8 cellular contexts compared by ENCODE assay signal in the genomic region with DNA sequence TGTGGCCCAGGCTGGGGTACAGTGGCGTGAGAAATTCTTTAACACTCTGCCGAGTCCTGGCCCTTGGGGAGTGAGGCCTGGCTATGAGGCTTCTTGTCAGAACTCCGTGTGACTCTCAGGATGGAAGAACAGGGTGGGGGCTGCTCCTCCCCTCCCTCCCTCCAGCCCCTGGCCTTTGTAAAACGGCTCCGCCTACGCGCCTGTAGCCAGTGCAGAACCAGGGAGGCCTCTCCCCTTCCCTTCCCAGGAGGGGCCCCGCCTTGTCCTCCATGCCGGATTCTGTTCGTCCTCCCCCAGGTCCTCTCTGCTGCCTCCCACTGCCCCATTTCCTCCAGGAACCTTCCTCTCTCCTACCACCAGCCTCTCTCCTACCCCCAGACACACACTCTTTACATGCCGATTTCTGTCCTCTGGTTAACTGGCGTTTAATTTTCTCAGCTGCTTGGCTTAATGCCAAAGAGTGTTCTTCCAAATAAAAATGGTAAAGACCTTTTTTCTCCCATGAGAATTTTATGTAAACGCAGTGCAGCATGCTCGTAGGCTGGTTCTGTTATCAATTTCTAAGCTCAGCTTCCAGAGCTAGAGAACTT.
DNase-seq lines count a peak whose midpoint lies in the region; ATAC-seq and TF ChIP-seq lines count a peak whose summit lies in the region.
"Had no signal": no experiment of that assay in that cellular context is flagged by ENCODE, and none has a peak within 500 bp of the region (broad histone marks: within the 10 kb centered on the region; RNA-seq: fewer than 3 reads in every experiment).

No MANE protein-coding gene starts in this region.

- no peak overlapping the region for H3K9ac ChIP-seq in iPS-15b (ENCODE audit: low read depth, low read length)
- H3K9ac ChIP-seq in stomach smooth muscle (ENCODE audit: low read length in 2 of 2) = peak overlapping the region; percentile 58 to 68

- no peaks in the 10 kb centered on the region for H3K9me3 Mint-ChIP-seq in activated naive CD4-positive, alpha-beta T cell treated with anti-CD3 and anti-CD28 coated beads, Interleukin-2, amount 10 ng/mL, durations not matched to agents 7 days and 5 days
- H3K9me3 Mint-ChIP-seq in activated naive CD8-positive, alpha-beta T cell treated with anti-CD3 and anti-CD28 coated beads, Interleukin-2, amount 50 U/mL, for 24 hours = no peaks in the 10 kb centered on the region

- peaks cover under 1% of the 10 kb centered on the region for H3K36me3 Mint-ChIP-seq in activated naive CD4-positive, alpha-beta T cell treated with anti-CD3 and anti-CD28 coated beads, Interleukin-2, amount 10 ng/mL, durations not matched to agents 7 days and 5 days
- no peaks in the 10 kb centered on the region for H3K36me3 Mint-ChIP-seq in activated naive CD8-positive, alpha-beta T cell treated with anti-CD3 and anti-CD28 coated beads, Interleukin-2, amount 50 U/mL, for 24 hours (ENCODE audit: low read depth)

- H3K27ac Mint-ChIP-seq in activated naive CD4-positive, alpha-beta T cell treated with anti-CD3 and anti-CD28 coated beads, Interleukin-2, amount 10 ng/mL, durations not matched to agents 7 days and 5 days = no peak overlapping the region
- no peak overlapping the region for H3K27ac Mint-ChIP-seq in activated naive CD8-positive, alpha-beta T cell treated with anti-CD3 and anti-CD28 coated beads, Interleukin-2, amount 50 U/mL, for 24 hours

- peak overlapping the region; percentile 75 for H3K27ac ChIP-seq in stomach smooth muscle (ENCODE audit: low read length)

- no peak; the same call in 2 of the 3 replicates for ATAC-seq in SK-N-SH treated with all-trans-retinoic acid at 6 μM for 48 hours
- no peak for ATAC-seq in activated naive CD8-positive, alpha-beta T cell treated with anti-CD3 and anti-CD28 coated beads, Interleukin-2, amount 50 U/mL, for 24 hours

- H3K4me3 ChIP-seq in iPS-15b (ENCODE audit: low read depth, low read length) (peak overlapping the region; percentile 1), stomach smooth muscle (ENCODE audit: low read length in 2 of 2) (peak overlapping the region; percentile 52 to 76)

- H3K27me3 ChIP-seq in iPS-15b (ENCODE audit: control insufficient read depth, insufficient read depth, low read length) = no peaks in the 10 kb centered on the region
- H3K27me3 ChIP-seq in stomach smooth muscle (ENCODE audit: control insufficient read depth in 1 of 2, insufficient read depth in 2 of 2, low read length in 2 of 2) = no peaks in the 10 kb centered on the region

- peaks cover 9% of the 10 kb centered on the region for H3K36me3 ChIP-seq in iPS-15b (ENCODE audit: control insufficient read depth, insufficient read depth, low read length)
- H3K36me3 ChIP-seq in stomach smooth muscle (ENCODE audit: control insufficient read depth in 2 of 2, insufficient read depth in 2 of 2, low read length in 2 of 2) = peaks cover 3 to 9% of the 10 kb centered on the region in 2 donors

- peak; percentile 82 for DNase-seq in NCI-H1105 (lab: John Stamatoyannopoulos, UW)
- DNase-seq in activated naive CD4-positive, alpha-beta T cell treated with anti-CD3 and anti-CD28 coated beads, Interleukin-2, amount 10 ng/mL, durations not matched to agents 7 days and 5 days = no peak
- no peak for DNase-seq in activated naive CD8-positive, alpha-beta T cell treated with anti-CD3 and anti-CD28 coated beads, Interleukin-2, amount 50 U/mL, for 24 hours
- DNase-seq in NCI-H2107 (lab: John Stamatoyannopoulos, UW) = no peak
- DNase-seq: NCI-H187 treated with DMSO at 0.1 percent for 48 hours had no signal

- H3K9me3 ChIP-seq in iPS-15b (ENCODE audit: control insufficient read depth, insufficient read depth, low read length) (no peaks in the 10 kb centered on the region), stomach smooth muscle (ENCODE audit: control insufficient read depth in 2 of 2, low read length in 2 of 2) (no peaks in the 10 kb centered on the region)

- no peak overlapping the region for H3K4me3 Mint-ChIP-seq in activated naive CD4-positive, alpha-beta T cell treated with anti-CD3 and anti-CD28 coated beads, Interleukin-2, amount 10 ng/mL, durations not matched to agents 7 days and 5 days
- no peak overlapping the region for H3K4me3 Mint-ChIP-seq in activated naive CD8-positive, alpha-beta T cell treated with anti-CD3 and anti-CD28 coated beads, Interleukin-2, amount 50 U/mL, for 24 hours

- H3K4me1 ChIP-seq in iPS-15b (ENCODE audit: control insufficient read depth, insufficient read depth, low read length) (peaks cover 8% of the 10 kb centered on the region), stomach smooth muscle (ENCODE audit: control insufficient read depth, insufficient read depth, low read length) (peaks cover 24% of the 10 kb centered on the region)

- H3K27me3 Mint-ChIP-seq in activated naive CD4-positive, alpha-beta T cell treated with anti-CD3 and anti-CD28 coated beads, Interleukin-2, amount 10 ng/mL, durations not matched to agents 7 days and 5 days = peaks cover 18% of the 10 kb centered on the region
- H3K27me3 Mint-ChIP-seq in activated naive CD8-positive, alpha-beta T cell treated with anti-CD3 and anti-CD28 coated beads, Interleukin-2, amount 50 U/mL, for 24 hours = no peaks in the 10 kb centered on the region

- CTCF ChIA-PET in activated naive CD4-positive, alpha-beta T cell treated with anti-CD3 and anti-CD28 coated beads, Interleukin-2, amount 10 ng/mL, durations not matched to agents 7 days and 5 days (lab: Charles Lee) = no interaction called here

- H3K4me1 Mint-ChIP-seq in activated naive CD4-positive, alpha-beta T cell treated with anti-CD3 and anti-CD28 coated beads, Interleukin-2, amount 10 ng/mL, durations not matched to agents 7 days and 5 days = peaks cover 9% of the 10 kb centered on the region
- H3K4me1 Mint-ChIP-seq in activated naive CD8-positive, alpha-beta T cell treated with anti-CD3 and anti-CD28 coated beads, Interleukin-2, amount 50 U/mL, for 24 hours = peaks cover 18% of the 10 kb centered on the region

TF ChIP-seq in SK-N-SH treated with all-trans-retinoic acid at 6 μM for 48 hours, 23 proteins besides CTCF, POLR2A, EP300 and RAD21:
- TF ChIP-seq ZFP3 (CRISPR knock-in tag; IDR thresholded peaks at IDR 0.05) (no peak), TCF4 (CRISPR knock-in tag; IDR thresholded peaks at IDR 0.05; ENCODE audit: borderline replicate concordance) (0 out of 2 replicates have a peak, but pooled peaks have one; percentile 9), ZNF70 (CRISPR knock-in tag; IDR thresholded peaks at IDR 0.05) (no peak)
